ENCODE assay signal across 9 cellular contexts in genomic region chr2:163834841-163835240, GRCh38.
"Had no signal": no experiment of that assay in that cellular context is flagged by ENCODE, and none has a peak within 500 bp of the region (broad histone marks: within the 10 kb centered on the region; RNA-seq: fewer than 3 reads in every experiment).

No MANE protein-coding gene starts in this region.

- H3K27me3 Mint-ChIP-seq: IgD-negative memory B cell had no signal

- H3K9ac ChIP-seq: GM23248 had no signal

- H3K4me1 Mint-ChIP-seq: IgD-negative memory B cell had no signal

- H3K36me3 ChIP-seq: HAP-1 had no signal

- H2AFZ ChIP-seq: GM23248 had no signal

- H3K27ac Mint-ChIP-seq: HFFc6, IgD-negative memory B cell had no signal

- H3K36me3 Mint-ChIP-seq: IgD-negative memory B cell had no signal

- ATAC-seq: HCT116, HepG2 had no signal

- H3K4me3 Mint-ChIP-seq: HFFc6, IgD-negative memory B cell had no signal

- DNase-seq: GOT3, H7, HFFc6 had no signal

- H3K9me3 ChIP-seq: HAP-1 had no signal

- H3K27ac ChIP-seq: GM23248, HL-60 had no signal

- H3K4me3 ChIP-seq: GM23248, HAP-1 had no signal
